8 cellular contexts compared by ENCODE assay signal in genomic region chr2:13010283-13010682, GRCh38.
"Had no signal": no experiment of that assay in that cellular context is flagged by ENCODE, and none has a peak within 500 bp of the region (broad histone marks: within the 10 kb centered on the region; RNA-seq: fewer than 3 reads in every experiment).

No MANE protein-coding gene starts in this region.

- H3K4me2 ChIP-seq: GM23338 had no signal

- DNase-seq: H7, HFFc6, Kasumi-1, KG1 had no signal

- H3K36me3 ChIP-seq: HAP-1 had no signal

- H3K9me3 ChIP-seq: HAP-1 had no signal

- FAIRE-seq: HTR-8/SVneo had no signal

- H3K4me3 ChIP-seq: GM23338, HAP-1 had no signal

- H2AFZ ChIP-seq: GM23338 had no signal

- H3K4me1 ChIP-seq: HAP-1 had no signal

- ATAC-seq: GM23338, HCT116 had no signal
